12 cellular contexts compared by ENCODE assay signal in genomic region chr6:84193140-84193708, GRCh38. TPM values are rescaled to one million over a fixed set of nuclear protein-coding genes. Genes with fewer than 3 reads are reported as not detected.
A peak's percentile ranks its signal among the peaks of the same experiment; 100 is the strongest.
DNase-seq lines count a peak whose midpoint lies in the region; ATAC-seq, FAIRE-seq and TF ChIP-seq lines count a peak whose summit lies in the region.
"Had no signal": no experiment of that assay in that cellular context is flagged by ENCODE, and none has a peak within 500 bp of the region (broad histone marks: within the 10 kb centered on the region; RNA-seq: fewer than 3 reads in every experiment).

No MANE protein-coding gene starts in this region.

- no peak overlapping the region for H3K27ac Mint-ChIP-seq in astrocyte (ENCODE audit: unreplicated experiment)
- H3K27ac Mint-ChIP-seq: CD8-positive, alpha-beta memory T cell had no signal

- no peaks in the 10 kb centered on the region for H3K36me3 ChIP-seq in astrocyte (ENCODE audit: insufficient read depth, low read length)
- peaks cover 28 to 90% (median 52%) of the 10 kb centered on the region in 4 donors for H3K36me3 ChIP-seq in esophagus muscularis mucosa

- H3K27me3 ChIP-seq in astrocyte (ENCODE audit: insufficient read depth, low read length) (no peaks in the 10 kb centered on the region), esophagus muscularis mucosa (no peaks in the 10 kb centered on the region)
- H3K27me3 ChIP-seq: left lung had no signal

- TF ChIP-seq POLR2A in esophagus muscularis mucosa (IDR thresholded peaks at IDR 0.05; ENCODE audit: low read depth), result no peak

- H3K9ac ChIP-seq in astrocyte (ENCODE audit: low read length), result no peak overlapping the region

- WGBS in esophagus muscularis mucosa, result 67% methylated on average over 1 of the region's 1 CpG

- H3K36me3 Mint-ChIP-seq in astrocyte (ENCODE audit: low read depth, unreplicated experiment), result peaks cover 9% of the 10 kb centered on the region

- H3K79me2 ChIP-seq in astrocyte (ENCODE audit: insufficient read depth, low read length), result no peaks in the 10 kb centered on the region

- H3K4me1 ChIP-seq in astrocyte (ENCODE audit: insufficient read depth, low read length) (peaks cover 13% of the 10 kb centered on the region), esophagus muscularis mucosa (no peaks in the 10 kb centered on the region)
- H3K4me1 ChIP-seq: left lung, psoas muscle had no signal

- H3K27ac ChIP-seq in astrocyte (ENCODE audit: low read depth, low read length), result peak overlapping the region; percentile 44
- H3K27ac ChIP-seq in esophagus muscularis mucosa (replicated peaks in 1 of 4), result no peak overlapping the region
- H3K27ac ChIP-seq: left lung, psoas muscle had no signal

- H3K9me3 Mint-ChIP-seq in astrocyte (ENCODE audit: unreplicated experiment), result no peaks in the 10 kb centered on the region
- H3K9me3 Mint-ChIP-seq: CD8-positive, alpha-beta memory T cell had no signal

- no peak overlapping the region for H2AFZ ChIP-seq in astrocyte (ENCODE audit: low read depth, low read length)

- no peak overlapping the region for H3K4me3 Mint-ChIP-seq in astrocyte (ENCODE audit: unreplicated experiment)
- H3K4me3 Mint-ChIP-seq: CD8-positive, alpha-beta memory T cell had no signal

- TF ChIP-seq CTCF in AG09309 (IDR thresholded peaks at IDR 0.05; ENCODE audit: control insufficient read depth, insufficient read depth, low read depth, low read length, missing control alignments) (no peak), astrocyte (IDR thresholded peaks at IDR 0.05; ENCODE audit: insufficient read depth, low read depth, low read length) (no peak), esophagus muscularis mucosa (IDR thresholded peaks at IDR 0.05) (no peak)

- peak overlapping the region; percentile 40 for H3K4me2 ChIP-seq in astrocyte (ENCODE audit: low read length)

- peaks cover 7% of the 10 kb centered on the region for H3K4me1 Mint-ChIP-seq in astrocyte (ENCODE audit: low read depth, unreplicated experiment)
- H3K4me1 Mint-ChIP-seq: CD8-positive, alpha-beta memory T cell had no signal

- H3K4me3 ChIP-seq in AG09309 (ENCODE audit: control insufficient read depth, low read depth, low read length), result no peak overlapping the region
- H3K4me3 ChIP-seq in astrocyte (ENCODE audit: insufficient read depth, low read depth, low read length), result no peak overlapping the region
- H3K4me3 ChIP-seq in esophagus muscularis mucosa, result no peak overlapping the region
- H3K4me3 ChIP-seq: left lung, psoas muscle had no signal

- H3K27me3 Mint-ChIP-seq in astrocyte (ENCODE audit: low read depth, unreplicated experiment), result no peaks in the 10 kb centered on the region
- H3K27me3 Mint-ChIP-seq: CD8-positive, alpha-beta memory T cell had no signal

- intact Hi-C loops in esophagus muscularis mucosa (cut with DNase I), result no loop called here

- DNase-seq in AG09309 (ENCODE audit: low read depth) (peak; percentile 58), astrocyte (ENCODE audit: low read depth) (peak; percentile 90), kidney glomerular epithelial cell (lab: John Stamatoyannopoulos, UW) (peak; percentile 88), esophagus muscularis mucosa (ENCODE audit: extremely low spot score) (no peak)
- DNase-seq: CD8-positive, alpha-beta memory T cell; left lung; NCI-H146; psoas muscle had no signal

- H4K20me1 ChIP-seq in astrocyte (ENCODE audit: insufficient read depth, low read length), result no peaks in the 10 kb centered on the region

- H3K9me3 ChIP-seq in astrocyte (ENCODE audit: insufficient read depth, low read depth, low read length), result no peaks in the 10 kb centered on the region
- no peaks in the 10 kb centered on the region for H3K9me3 ChIP-seq in esophagus muscularis mucosa
- H3K9me3 ChIP-seq: left lung, psoas muscle had no signal

- ATAC-seq in HG03159 (IDR thresholded peaks at IDR 0.05; ENCODE audit: unreplicated experiment) (peak; percentile 56), HG03521 (IDR thresholded peaks at IDR 0.05; ENCODE audit: unreplicated experiment) (no peak), GM21576 (IDR thresholded peaks at IDR 0.05; ENCODE audit: unreplicated experiment) (no peak), GM21526 (IDR thresholded peaks at IDR 0.05; ENCODE audit: low FRiP score, unreplicated experiment) (no peak)
- ATAC-seq: left lung, psoas muscle had no signal

- peak; percentile 66 for FAIRE-seq in astrocyte (lab: Jason Lieb, UNC)

- TF ChIP-seq EP300 in esophagus muscularis mucosa (IDR thresholded peaks at IDR 0.05), result no peak

RNA-seq across cellular contexts. Expression of gene CEP162, which starts 34.2 kb away (rescaled TPM):
- 6.3 and 6.9 TPM in 2 replicates for total RNA-seq in astrocyte
- 1 to 10 TPM; 7.5 to 9.3 (median 7.8) TPM for total RNA-seq in esophagus muscularis mucosa
